ENCODE assay signal across 11 cellular contexts in genomic region chr9:105359899-105360298, GRCh38.
DNase-seq lines count a peak whose midpoint lies in the region; ATAC-seq and TF ChIP-seq lines count a peak whose summit lies in the region.
"Had no signal": no experiment of that assay in that cellular context is flagged by ENCODE, and none has a peak within 500 bp of the region (broad histone marks: within the 10 kb centered on the region; RNA-seq: fewer than 3 reads in every experiment).

No MANE protein-coding gene starts in this region.

- POLR2A ChIA-PET in activated CD4-positive, alpha-beta memory T cell treated with anti-CD3 and anti-CD28 coated beads, Interleukin-2, amount 10 ng/mL, durations not matched to agents 7 days and 5 days (lab: Charles Lee) = interaction anchor here (0.5 to 1.5 kb wide), 3 partner anchors 46 to 369 kb away, joined by 3 to 8 read pairs (median 3); no protein-coding TSS in a partner anchor
- POLR2A ChIA-PET in CD8-positive, alpha-beta T cell (lab: Charles Lee) = interaction anchor here (0.6 to 1.1 kb wide), 2 partner anchors 26 to 365 kb away, joined by 3 to 4 read pairs; no protein-coding TSS in a partner anchor

- no peak overlapping the region for H3K23ac ChIP-seq in trophoblast cell (ENCODE audit: low read length)

- peak; percentile 59 for DNase-seq in activated CD4-positive, alpha-beta memory T cell treated with anti-CD3 and anti-CD28 coated beads, Interleukin-2, amount 10 ng/mL, durations not matched to agents 7 days and 5 days
- DNase-seq in trophoblast cell (peak; percentile 33 to 67), occipital lobe (lab: John Stamatoyannopoulos, UW) (no peak), NK-92 (lab: John Stamatoyannopoulos, UW; ENCODE audit: unreplicated experiment) (no peak), inferior parietal cortex (ENCODE audit: extremely low spot score) (no peak)
- DNase-seq in CD8-positive, alpha-beta T cell = no peak
- DNase-seq: NCI-H526 had no signal

- peaks cover 0 to 6% of the 10 kb centered on the region in 2 experiments for H3K36me3 ChIP-seq in trophoblast cell (ENCODE audit: control insufficient read depth in 1 of 2, insufficient read depth in 2 of 2, low read length in 2 of 2)
- H3K36me3 ChIP-seq in CD8-positive, alpha-beta T cell (ENCODE audit: insufficient read depth, low read length) = no peaks in the 10 kb centered on the region

- H2AFZ ChIP-seq in trophoblast cell (ENCODE audit: insufficient read depth, low read length, poor library complexity) = no peak overlapping the region
- H2AFZ ChIP-seq: parathyroid adenoma had no signal

- no peaks in the 10 kb centered on the region for H3K79me2 ChIP-seq in trophoblast cell (ENCODE audit: control insufficient read depth, insufficient read depth, low read length, poor library complexity)
- H3K79me2 ChIP-seq: parathyroid adenoma had no signal

- no peak overlapping the region for H3K18ac ChIP-seq in trophoblast cell (ENCODE audit: low read length)

- intact Hi-C loops in CD8-positive, alpha-beta T cell (cut with DNase I, micrococcal nuclease) = loop anchor here in 1 of 2 experiments (5.0 kb wide), 1 partner anchor 498 kb away; no protein-coding TSS in a partner anchor

- CTCF ChIA-PET in activated CD4-positive, alpha-beta memory T cell treated with anti-CD3 and anti-CD28 coated beads, Interleukin-2, amount 10 ng/mL, durations not matched to agents 7 days and 5 days (lab: Charles Lee) = interaction anchor here (1.4 kb wide), 1 partner anchor 13 kb away, joined by 3 read pairs; no protein-coding TSS in a partner anchor
- CTCF ChIA-PET in CD8-positive, alpha-beta T cell (lab: Charles Lee) = no interaction called here

- no peak overlapping the region for H3K9ac ChIP-seq in trophoblast cell (ENCODE audit: low read length)
- H3K9ac ChIP-seq: parathyroid adenoma had no signal

- WGBS in trophoblast cell (ENCODE audit: extremely low coverage, insufficient coverage, insufficient read length) = no CpG with 5 or more reads among the region's 3 CpGs

- no peak overlapping the region for H3K4me3 ChIP-seq in trophoblast cell (ENCODE audit: low read depth, low read length)
- no peak overlapping the region for H3K4me3 ChIP-seq in CD8-positive, alpha-beta T cell (ENCODE audit: low read depth, low read length)

- H2BK5ac ChIP-seq in trophoblast cell (ENCODE audit: low read depth, low read length, poor library complexity) = no peak overlapping the region

- H2BK12ac ChIP-seq in trophoblast cell (ENCODE audit: low read length) = no peak overlapping the region

- H3K4ac ChIP-seq in trophoblast cell (ENCODE audit: low read depth, low read length) = no peak overlapping the region

- no peak overlapping the region for H3K4me2 ChIP-seq in trophoblast cell (ENCODE audit: low read length)

- no peak overlapping the region for H4K12ac ChIP-seq in trophoblast cell (ENCODE audit: low read depth, low read length)

- H3K27ac ChIP-seq in trophoblast cell (ENCODE audit: low read depth, low read length) = no peak overlapping the region
- H3K27ac ChIP-seq in CD8-positive, alpha-beta T cell (ENCODE audit: low read depth, low read length) = no peak overlapping the region
- H3K27ac ChIP-seq: parathyroid adenoma had no signal

- no peaks in the 10 kb centered on the region for H3K4me1 ChIP-seq in trophoblast cell (ENCODE audit: control insufficient read depth in 1 of 2, insufficient read depth in 2 of 2, low read length in 2 of 2)
- no peaks in the 10 kb centered on the region for H3K4me1 ChIP-seq in CD8-positive, alpha-beta T cell (ENCODE audit: insufficient read depth, low read length)

- no peak overlapping the region for H2AK5ac ChIP-seq in trophoblast cell (ENCODE audit: low read length)

- no peaks in the 10 kb centered on the region for H3K9me3 ChIP-seq in trophoblast cell (ENCODE audit: insufficient read depth, low read depth, low read length)
- no peaks in the 10 kb centered on the region for H3K9me3 ChIP-seq in CD8-positive, alpha-beta T cell (ENCODE audit: low read length)

- H3K36me3 Mint-ChIP-seq in activated CD4-positive, alpha-beta memory T cell treated with anti-CD3 and anti-CD28 coated beads, Interleukin-2, amount 10 ng/mL, durations not matched to agents 7 days and 5 days (ENCODE audit: low read depth) = peaks cover 2% of the 10 kb centered on the region
- peaks cover 38% of the 10 kb centered on the region for H3K36me3 Mint-ChIP-seq in CD8-positive, alpha-beta T cell

- H2BK120ac ChIP-seq in trophoblast cell (ENCODE audit: insufficient read depth, low read length, poor library complexity) = no peak overlapping the region

- peaks cover 18% of the 10 kb centered on the region for H3K4me1 Mint-ChIP-seq in activated CD4-positive, alpha-beta memory T cell treated with anti-CD3 and anti-CD28 coated beads, Interleukin-2, amount 10 ng/mL, durations not matched to agents 7 days and 5 days
- H3K4me1 Mint-ChIP-seq in CD8-positive, alpha-beta T cell (ENCODE audit: low read depth) = peaks cover 2% of the 10 kb centered on the region

- no peak overlapping the region for H4K8ac ChIP-seq in trophoblast cell (ENCODE audit: low read depth, low read length)

- ATAC-seq in GM18870 (IDR thresholded peaks at IDR 0.05; ENCODE audit: unreplicated experiment) (peak; percentile 39), HG02610 (IDR thresholded peaks at IDR 0.05; ENCODE audit: unreplicated experiment) (peak; percentile 67)
- no peak for ATAC-seq in CD8-positive, alpha-beta T cell

- H4K91ac ChIP-seq in trophoblast cell (ENCODE audit: low read depth, low read length) = no peak overlapping the region

- H3K79me1 ChIP-seq in trophoblast cell (ENCODE audit: low read length) = no peaks in the 10 kb centered on the region

- TF ChIP-seq CTCF in CD8-positive, alpha-beta T cell (IDR thresholded peaks at IDR 0.05) = no peak

- no peak overlapping the region for H3K14ac ChIP-seq in trophoblast cell (ENCODE audit: low read length)

- no peak overlapping the region for H3K4me3 Mint-ChIP-seq in activated CD4-positive, alpha-beta memory T cell treated with anti-CD3 and anti-CD28 coated beads, Interleukin-2, amount 10 ng/mL, durations not matched to agents 7 days and 5 days
- no peak overlapping the region for H3K4me3 Mint-ChIP-seq in CD8-positive, alpha-beta T cell
- H3K4me3 Mint-ChIP-seq: dendritic cell treated with granulocyte-macrophage colony-stimulating factor and Interleukin-4, amounts not matched to agents 40 ng/mL and 50 ng/mL, for 4 days had no signal

- H3K27ac Mint-ChIP-seq in activated CD4-positive, alpha-beta memory T cell treated with anti-CD3 and anti-CD28 coated beads, Interleukin-2, amount 10 ng/mL, durations not matched to agents 7 days and 5 days = no peak overlapping the region
- H3K27ac Mint-ChIP-seq in CD8-positive, alpha-beta T cell = no peak overlapping the region
- H3K27ac Mint-ChIP-seq: dendritic cell treated with granulocyte-macrophage colony-stimulating factor and Interleukin-4, amounts not matched to agents 40 ng/mL and 50 ng/mL, for 4 days had no signal

- peaks cover 5% of the 10 kb centered on the region for H3K27me3 Mint-ChIP-seq in activated CD4-positive, alpha-beta memory T cell treated with anti-CD3 and anti-CD28 coated beads, Interleukin-2, amount 10 ng/mL, durations not matched to agents 7 days and 5 days
- H3K27me3 Mint-ChIP-seq in CD8-positive, alpha-beta T cell (ENCODE audit: low read depth) = no peaks in the 10 kb centered on the region
- H3K27me3 Mint-ChIP-seq: dendritic cell treated with granulocyte-macrophage colony-stimulating factor and Interleukin-4, amounts not matched to agents 40 ng/mL and 50 ng/mL, for 4 days had no signal

- H3K9me3 Mint-ChIP-seq in activated CD4-positive, alpha-beta memory T cell treated with anti-CD3 and anti-CD28 coated beads, Interleukin-2, amount 10 ng/mL, durations not matched to agents 7 days and 5 days = no peaks in the 10 kb centered on the region
- H3K9me3 Mint-ChIP-seq in CD8-positive, alpha-beta T cell = no peaks in the 10 kb centered on the region
- H3K9me3 Mint-ChIP-seq: dendritic cell treated with granulocyte-macrophage colony-stimulating factor and Interleukin-4, amounts not matched to agents 40 ng/mL and 50 ng/mL, for 4 days had no signal

- no peaks in the 10 kb centered on the region for H3K27me3 ChIP-seq in trophoblast cell (ENCODE audit: insufficient read depth, low read length)
- no peaks in the 10 kb centered on the region for H3K27me3 ChIP-seq in CD8-positive, alpha-beta T cell (ENCODE audit: insufficient read depth, low read length)

Comparison
In these comparisons a context has a peak if more than half of its experiments do, and no peak if none do; other contexts are left out.
1. DNase-seq: peak in activated CD4-positive, alpha-beta memory T cell treated with anti-CD3 and anti-CD28 coated beads, Interleukin-2, amount 10 ng/mL, durations not matched to agents 7 days and 5 days (single experiment) and trophoblast cell (2 of 2); none in occipital lobe (single experiment), CD8-positive, alpha-beta T cell (0 of 7), NK-92 (single experiment) and inferior parietal cortex (single experiment).